In the genomic region with DNA sequence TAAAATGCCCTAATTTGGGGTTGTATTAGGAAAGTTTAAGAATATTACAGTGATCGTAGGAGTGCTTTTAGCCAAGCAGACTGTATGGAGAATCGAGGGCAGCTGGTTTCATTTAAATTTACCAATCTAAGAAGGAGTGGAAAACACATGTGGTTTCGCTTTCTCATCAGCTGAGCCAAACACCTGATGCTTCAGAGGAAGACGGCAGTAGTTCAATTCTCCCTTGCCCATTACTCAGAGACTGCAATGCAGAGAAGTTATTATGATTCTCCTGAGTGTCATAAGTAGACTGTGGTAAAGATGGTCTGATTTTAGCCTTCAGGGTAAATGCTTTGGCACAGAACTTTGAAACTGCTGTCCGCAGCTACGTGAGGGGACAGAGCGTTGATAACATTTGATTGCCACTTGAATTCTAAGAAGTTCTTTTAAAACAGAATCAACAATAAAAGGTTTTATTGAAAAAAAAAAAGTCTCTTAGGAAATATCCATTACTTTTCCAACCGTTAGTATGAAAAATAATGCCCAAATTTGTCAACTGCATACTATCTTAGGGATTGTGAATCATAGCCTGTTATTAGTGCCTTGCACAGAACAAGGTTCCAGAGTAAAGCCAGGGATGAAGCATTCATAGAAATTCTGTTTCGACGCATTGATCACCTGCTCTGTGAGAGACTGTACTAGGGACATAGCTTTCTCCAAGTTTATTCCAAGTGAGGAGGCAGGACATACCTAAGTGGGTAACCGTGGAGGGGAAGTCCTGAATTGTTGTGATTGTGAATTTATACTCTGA, we compare ENCODE assay signal across 10 cellular contexts. TPM values are rescaled to one million over a fixed set of nuclear protein-coding genes. Genes with fewer than 3 reads are reported as not detected.
A peak's percentile ranks its signal among the peaks of the same experiment; 100 is the strongest.
DNase-seq lines count a peak whose midpoint lies in the region; ATAC-seq and TF ChIP-seq lines count a peak whose summit lies in the region.
"Had no signal": no experiment of that assay in that cellular context is flagged by ENCODE, and none has a peak within 500 bp of the region (broad histone marks: within the 10 kb centered on the region; RNA-seq: fewer than 3 reads in every experiment).

No MANE protein-coding gene starts in this region.

- H3K27me3 ChIP-seq in left ventricle myocardium inferior (ENCODE audit: low read depth), result no peaks in the 10 kb centered on the region

- peaks cover 88% of the 10 kb centered on the region for H3K4me1 ChIP-seq in left ventricle myocardium inferior

- H3K27me3 Mint-ChIP-seq in activated T-cell treated with anti-CD3 and anti-CD28 coated beads, Interleukin-2, amount 50 U/mL, for 4 hours (ENCODE audit: low read depth), result no peaks in the 10 kb centered on the region
- no peaks in the 10 kb centered on the region for H3K27me3 Mint-ChIP-seq in activated T-helper 1 cell treated with anti-CD3 and anti-CD28 coated beads, Interleukin-12 subunit alpha, Interleukin-12 subunit beta, Interleukin-2, Interleukin-4 antibody, amounts not matched to agents 30 ng/mL and 10 ng/mL and 1 ng/mL, durations not matched to agents 14 hours and 24 hours and 36 hours (ENCODE audit: insufficient read depth)

- no peak for DNase-seq in activated T-cell treated with anti-CD3 and anti-CD28 coated beads, Interleukin-2, amount 50 U/mL, for 4 hours
- DNase-seq in activated T-cell treated with anti-CD3 and anti-CD28 coated beads, Interleukin-2, amount 50 U/mL, for 48 hours, result no peak
- peak; percentile 35 for DNase-seq in activated T-helper 1 cell treated with anti-CD3 and anti-CD28 coated beads, Interleukin-12 subunit alpha, Interleukin-12 subunit beta, Interleukin-2, Interleukin-4 antibody, amounts not matched to agents 30 ng/mL and 10 ng/mL and 1 ng/mL, durations not matched to agents 14 hours and 24 hours and 36 hours (ENCODE audit: low spot score)
- DNase-seq in left ventricle myocardium inferior (no peak), substantia nigra (lab: John Stamatoyannopoulos, UW) (no peak), amniotic stem cell (lab: John Stamatoyannopoulos, UW) (no peak), mucosa of gallbladder (ENCODE audit: low spot score) (no peak), CD1c-positive myeloid dendritic cell (ENCODE audit: extremely low spot score) (no peak)

- no peak for TF ChIP-seq CTCF in left ventricle myocardium inferior (IDR thresholded peaks at IDR 0.05; ENCODE audit: borderline replicate concordance)

- ATAC-seq in activated T-cell treated with anti-CD3 and anti-CD28 coated beads, Interleukin-2, amount 50 U/mL, for 4 hours, result peak; percentile 83 to 84

- H3K27ac Mint-ChIP-seq in activated T-helper 1 cell treated with anti-CD3 and anti-CD28 coated beads, Interleukin-12 subunit alpha, Interleukin-12 subunit beta, Interleukin-2, Interleukin-4 antibody, amounts not matched to agents 30 ng/mL and 10 ng/mL and 1 ng/mL, durations not matched to agents 14 hours and 24 hours and 36 hours, result peak overlapping the region; percentile 50

- peak overlapping the region; percentile 19 for H3K4me3 ChIP-seq in left ventricle myocardium inferior
- H3K4me3 ChIP-seq: K562 had no signal

- peaks cover 52% of the 10 kb centered on the region for H3K4me1 Mint-ChIP-seq in activated T-cell treated with anti-CD3 and anti-CD28 coated beads, Interleukin-2, amount 50 U/mL, for 4 hours (ENCODE audit: low read depth)
- peaks cover 62% of the 10 kb centered on the region for H3K4me1 Mint-ChIP-seq in activated T-helper 1 cell treated with anti-CD3 and anti-CD28 coated beads, Interleukin-12 subunit alpha, Interleukin-12 subunit beta, Interleukin-2, Interleukin-4 antibody, amounts not matched to agents 30 ng/mL and 10 ng/mL and 1 ng/mL, durations not matched to agents 14 hours and 24 hours and 36 hours (ENCODE audit: low read depth)

- no peaks in the 10 kb centered on the region for H3K9me3 ChIP-seq in left ventricle myocardium inferior (replicated peaks)

- H3K9me3 Mint-ChIP-seq in activated T-cell treated with anti-CD3 and anti-CD28 coated beads, Interleukin-2, amount 50 U/mL, for 4 hours, result no peaks in the 10 kb centered on the region
- no peaks in the 10 kb centered on the region for H3K9me3 Mint-ChIP-seq in activated T-helper 1 cell treated with anti-CD3 and anti-CD28 coated beads, Interleukin-12 subunit alpha, Interleukin-12 subunit beta, Interleukin-2, Interleukin-4 antibody, amounts not matched to agents 30 ng/mL and 10 ng/mL and 1 ng/mL, durations not matched to agents 14 hours and 24 hours and 36 hours

- intact Hi-C loops in activated T-helper 1 cell treated with anti-CD3 and anti-CD28 coated beads, Interleukin-12 subunit alpha, Interleukin-12 subunit beta, Interleukin-2, Interleukin-4 antibody, amounts not matched to agents 30 ng/mL and 10 ng/mL and 1 ng/mL, durations not matched to agents 14 hours and 24 hours and 36 hours (cut with micrococcal nuclease), result loop anchor here (1.0 to 2.0 kb wide), 5 partner anchors 12 to 427 kb away; a partner anchor contains a TSS
- intact Hi-C loops in left ventricle myocardium inferior (cut with micrococcal nuclease), result loop anchor here (5.0 to 10.0 kb wide), 2 partner anchors 143 to 420 kb away; a partner anchor contains a TSS

- H3K4me3 Mint-ChIP-seq in activated T-cell treated with anti-CD3 and anti-CD28 coated beads, Interleukin-2, amount 50 U/mL, for 4 hours, result peak overlapping the region; percentile 56
- H3K4me3 Mint-ChIP-seq in activated T-helper 1 cell treated with anti-CD3 and anti-CD28 coated beads, Interleukin-12 subunit alpha, Interleukin-12 subunit beta, Interleukin-2, Interleukin-4 antibody, amounts not matched to agents 30 ng/mL and 10 ng/mL and 1 ng/mL, durations not matched to agents 14 hours and 24 hours and 36 hours, result peak overlapping the region; percentile 60

- H3K27ac ChIP-seq in left ventricle myocardium inferior (replicated peaks), result peak overlapping the region; percentile 90
- peak overlapping the region; percentile 38 for H3K27ac ChIP-seq in substantia nigra (ENCODE audit: low read depth, low read length, poor library complexity, severe bottlenecking)
- H3K27ac ChIP-seq: C4-2B had no signal

- peaks cover 27% of the 10 kb centered on the region for H3K36me3 ChIP-seq in left ventricle myocardium inferior

- peaks cover 20% of the 10 kb centered on the region for H3K36me3 Mint-ChIP-seq in activated T-cell treated with anti-CD3 and anti-CD28 coated beads, Interleukin-2, amount 50 U/mL, for 4 hours (ENCODE audit: insufficient read depth)
- H3K36me3 Mint-ChIP-seq in activated T-helper 1 cell treated with anti-CD3 and anti-CD28 coated beads, Interleukin-12 subunit alpha, Interleukin-12 subunit beta, Interleukin-2, Interleukin-4 antibody, amounts not matched to agents 30 ng/mL and 10 ng/mL and 1 ng/mL, durations not matched to agents 14 hours and 24 hours and 36 hours (ENCODE audit: low read depth), result peaks cover 21% of the 10 kb centered on the region

RNA-seq across cellular contexts. Expression of a gene that starts 25.6 kb away (rescaled TPM):
- total RNA-seq in activated T-cell treated with anti-CD3 and anti-CD28 coated beads, Interleukin-2, amount 50 U/mL, for 4 hours, result 1 to 10 TPM; 4.5 to 6.2 (median 5.5) TPM
- total RNA-seq in activated T-helper 1 cell treated with anti-CD3 and anti-CD28 coated beads, Interleukin-12 subunit alpha, Interleukin-12 subunit beta, Interleukin-2, Interleukin-4 antibody, amounts not matched to agents 30 ng/mL and 10 ng/mL and 1 ng/mL, durations not matched to agents 14 hours and 24 hours and 36 hours, result 10.1 and 10.3 TPM in 2 replicates
- total RNA-seq in left ventricle myocardium inferior, result 9.8 TPM
- total RNA-seq in mucosa of gallbladder, result 11.6 TPM
